8 cellular contexts compared by ENCODE assay signal in the genomic region with DNA sequence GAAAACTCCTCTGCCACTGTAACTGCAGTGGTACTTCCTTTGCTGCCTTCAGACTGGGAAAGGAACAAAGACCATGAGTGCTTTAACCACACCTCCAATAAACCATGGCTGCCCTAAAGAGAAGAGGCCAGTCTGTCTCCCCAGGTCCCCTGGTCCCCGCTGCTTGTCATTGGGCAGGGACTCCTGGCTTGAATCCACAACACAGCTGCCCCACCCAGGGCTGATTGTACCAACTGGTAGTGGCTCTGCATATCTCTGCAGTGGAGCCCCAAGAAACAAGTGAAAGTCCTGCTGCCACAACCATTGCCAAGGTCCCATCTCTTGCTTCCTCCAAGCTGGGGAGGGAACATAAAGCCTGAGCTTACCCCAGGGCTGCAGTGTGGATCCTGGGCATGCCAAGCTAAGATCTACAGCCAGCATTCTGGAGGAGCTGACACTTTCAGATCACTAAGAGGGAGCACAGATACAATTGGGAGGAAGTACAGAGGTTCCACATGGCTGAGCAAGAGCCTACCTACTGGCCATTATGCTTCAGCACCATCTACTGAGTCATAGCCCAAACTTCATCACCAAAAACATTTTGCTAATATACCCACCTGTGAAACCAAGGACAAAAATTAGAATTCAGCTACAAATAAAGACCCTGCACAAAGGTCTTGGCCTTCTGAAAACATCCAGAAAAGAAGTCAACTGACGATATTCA.
DNase-seq lines count a peak whose midpoint lies in the region; ATAC-seq lines count a peak whose summit lies in the region.

No MANE protein-coding gene starts in this region.

- ATAC-seq in GM18511 (IDR thresholded peaks at IDR 0.05; ENCODE audit: unreplicated experiment) (peak; percentile 85), GM19395 (IDR thresholded peaks at IDR 0.05; ENCODE audit: unreplicated experiment) (peak; percentile 84), GM21717 (IDR thresholded peaks at IDR 0.05; ENCODE audit: unreplicated experiment) (peak; percentile 84), HG02973 (IDR thresholded peaks at IDR 0.05; ENCODE audit: unreplicated experiment) (peak; percentile 73), HG03354 (IDR thresholded peaks at IDR 0.05; ENCODE audit: poor library complexity, severe bottlenecking, unreplicated experiment) (peak; percentile 72)

- DNase-seq in GF-D8 (lab: John Stamatoyannopoulos, UW) (peak; percentile 36), MV-4-11 (lab: John Stamatoyannopoulos, UW) (peak; percentile 17), glomerular visceral epithelial cell (ENCODE audit: extremely low spot score) (peak; percentile 16)

Comparison
In these comparisons a context has a peak if more than half of its experiments do, and no peak if none do; other contexts are left out.
1. Peak in every context shown above with its lines: DNase-seq and ATAC-seq.